In genomic region chr11:18329196-18329870, GRCh38 we compare ENCODE assay signal across 9 cellular contexts. TPM values are rescaled to one million over a fixed set of nuclear protein-coding genes. Genes with fewer than 3 reads are reported as not detected.
A peak's percentile ranks its signal among the peaks of the same experiment; 100 is the strongest.
DNase-seq lines count a peak whose midpoint lies in the region; ATAC-seq, FAIRE-seq and TF ChIP-seq lines count a peak whose summit lies in the region.
"Had no signal": no experiment of that assay in that cellular context is flagged by ENCODE, and none has a peak within 500 bp of the region (broad histone marks: within the 10 kb centered on the region; RNA-seq: fewer than 3 reads in every experiment).

No MANE protein-coding gene starts in this region.

- H3K4me3 ChIP-seq in HepG2 (replicated peaks in 1 of 3; ENCODE audit: insufficient read depth in 1 of 3, low read depth in 2 of 3, low read length in 3 of 3) (no peak overlapping the region), right lobe of liver (no peak overlapping the region), left lung (no peak overlapping the region)

- CTCF ChIA-PET in HepG2 (lab: Yijun Ruan, JAX; ENCODE audit: low intra/inter-chr PET ratio, low total read pairs), result interaction anchor here (0.5 kb wide), 1 partner anchor 158 kb away, joined by 3 read pairs; no protein-coding TSS in a partner anchor

- H3K27me3 ChIP-seq in HepG2 (ENCODE audit: control insufficient read depth in 1 of 2, insufficient read depth in 2 of 2, low read length in 2 of 2), result no peaks in the 10 kb centered on the region
- H3K27me3 ChIP-seq in right lobe of liver, result no peaks in the 10 kb centered on the region
- no peaks in the 10 kb centered on the region for H3K27me3 ChIP-seq in left lung

- DNase-seq in HepG2 (ENCODE audit: low spot score) (no peak), right lobe of liver (no peak), amniotic epithelial cell (ENCODE audit: low read depth) (peak; percentile 37), left lung (no peak), posterior vena cava (ENCODE audit: low spot score) (no peak), SKM-1 (lab: John Stamatoyannopoulos, UW; ENCODE audit: unreplicated experiment) (no peak)
- DNase-seq in effector CD4-positive, alpha-beta T cell, result no peak
- DNase-seq: NCI-H526 treated with DMSO at 0.1 percent for 48 hours had no signal

- BruUV-seq in HepG2 (replicated peaks; lab: Mats Ljungman, UMichigan), result no TSS peak

- H3K9ac ChIP-seq in HepG2 (ENCODE audit: insufficient read depth, low read depth, low read length), result no peak overlapping the region

- H3K36me3 ChIP-seq in HepG2 (replicated peaks in 1 of 2; ENCODE audit: control insufficient read depth in 1 of 2, insufficient read depth in 2 of 2, low read length in 2 of 2) (peaks cover 11 to 59% of the 10 kb centered on the region in 2 experiments), right lobe of liver (peaks cover 4 to 48% (median 14%) of the 10 kb centered on the region in 4 donors), left lung (peaks cover 0 to 86% of the 10 kb centered on the region in 2 donors)

- ATAC-seq in HepG2 (no peak), right lobe of liver (no peak), HG03342 (IDR thresholded peaks at IDR 0.05; ENCODE audit: unreplicated experiment) (peak; percentile 76), left lung (no peak)

- WGBS in HepG2 (ENCODE audit: low lambda C conversion rate), result 93% methylated on average over 5 of the region's 5 CpGs
- WGBS in right lobe of liver (ENCODE audit: insufficient coverage, low coverage, low lambda C conversion rate, missing lambda C conversion rate), result 75% methylated on average over 3 of the region's 5 CpGs

- TF ChIP-seq RAD21 in HepG2 (CRISPR knock-in tag; IDR thresholded peaks at IDR 0.05), result no peak

- TF ChIP-seq EP300 in HepG2 (IDR thresholded peaks at IDR 0.05; ENCODE audit: low read depth in 2 of 2, low read length in 2 of 2) (no peak), HepG2 (CRISPR knock-in tag; IDR thresholded peaks at IDR 0.05; ENCODE audit: borderline replicate concordance) (no peak)

- POLR2A ChIA-PET in HepG2 (lab: Yijun Ruan, JAX), result no interaction called here

- no peak for TF ChIP-seq CTCF in HepG2 (CRISPR knock-in tag; IDR thresholded peaks at IDR 0.05)
- TF ChIP-seq CTCF in right lobe of liver (IDR thresholded peaks at IDR 0.05), result no peak
- TF ChIP-seq CTCF in left lung (IDR thresholded peaks at IDR 0.05), result no peak

- no peak overlapping the region for H3K4me2 ChIP-seq in HepG2 (ENCODE audit: low read depth, low read length)

- H3K9me3 ChIP-seq in HepG2 (ENCODE audit: low read length), result no peaks in the 10 kb centered on the region
- no peaks in the 10 kb centered on the region for H3K9me3 ChIP-seq in right lobe of liver
- no peaks in the 10 kb centered on the region for H3K9me3 ChIP-seq in left lung

- H3K4me1 ChIP-seq in HepG2 (ENCODE audit: insufficient read depth, low read length), result peaks cover 20% of the 10 kb centered on the region
- H3K4me1 ChIP-seq in right lobe of liver, result peaks cover 0 to 9% (median 4%) of the 10 kb centered on the region in 4 donors
- peaks cover 0 to 40% of the 10 kb centered on the region in 2 donors for H3K4me1 ChIP-seq in left lung

- peaks cover 36% of the 10 kb centered on the region for H3K79me2 ChIP-seq in HepG2 (ENCODE audit: insufficient read depth, low read length)

- TF ChIP-seq POLR2A in HepG2 (IDR thresholded peaks at IDR 0.05; ENCODE audit: insufficient read depth in 1 of 2, low read depth in 2 of 2, low read length in 2 of 2) (no peak), right lobe of liver (IDR thresholded peaks at IDR 0.05) (no peak)

- intact Hi-C loops in HepG2 (cut with micrococcal nuclease; ENCODE audit: unreplicated experiment), result loop anchor here (10.0 kb wide), 1 partner anchor 95 kb away; the partner anchor contains the start of gene SAA4
- intact Hi-C loops in right lobe of liver (cut with DNase I), result no loop called here
- intact Hi-C loops in left lung (cut with DNase I), result no loop called here
- intact Hi-C loops in posterior vena cava (cut with DNase I), result loop anchor here (10.0 kb wide), 2 partner anchors 65 to 75 kb away; partner anchors contain the start of gene LDHA (in 1 of the 2)

- no peak overlapping the region for H2AFZ ChIP-seq in HepG2 (ENCODE audit: low read length)

- in situ Hi-C loops in HepG2 (cut with HindIII; ENCODE audit: extremely low pct_ligation_motif_present, low pct_unique_long_range_greater_than_20kb), result no loop called here

- H4K20me1 ChIP-seq in HepG2 (ENCODE audit: insufficient read depth, low read length), result no peaks in the 10 kb centered on the region

- H3K27ac ChIP-seq in HepG2 (ENCODE audit: extremely low read length, insufficient read depth, low read length) (no peak overlapping the region), right lobe of liver (no peak overlapping the region), left lung (no peak overlapping the region)

- no peak for FAIRE-seq in HepG2 (lab: Jason Lieb, UNC)

TF ChIP-seq in HepG2, 621 proteins besides CTCF, POLR2A, EP300 and RAD21 (continues in another document):
- TF ChIP-seq, protein P1, sequence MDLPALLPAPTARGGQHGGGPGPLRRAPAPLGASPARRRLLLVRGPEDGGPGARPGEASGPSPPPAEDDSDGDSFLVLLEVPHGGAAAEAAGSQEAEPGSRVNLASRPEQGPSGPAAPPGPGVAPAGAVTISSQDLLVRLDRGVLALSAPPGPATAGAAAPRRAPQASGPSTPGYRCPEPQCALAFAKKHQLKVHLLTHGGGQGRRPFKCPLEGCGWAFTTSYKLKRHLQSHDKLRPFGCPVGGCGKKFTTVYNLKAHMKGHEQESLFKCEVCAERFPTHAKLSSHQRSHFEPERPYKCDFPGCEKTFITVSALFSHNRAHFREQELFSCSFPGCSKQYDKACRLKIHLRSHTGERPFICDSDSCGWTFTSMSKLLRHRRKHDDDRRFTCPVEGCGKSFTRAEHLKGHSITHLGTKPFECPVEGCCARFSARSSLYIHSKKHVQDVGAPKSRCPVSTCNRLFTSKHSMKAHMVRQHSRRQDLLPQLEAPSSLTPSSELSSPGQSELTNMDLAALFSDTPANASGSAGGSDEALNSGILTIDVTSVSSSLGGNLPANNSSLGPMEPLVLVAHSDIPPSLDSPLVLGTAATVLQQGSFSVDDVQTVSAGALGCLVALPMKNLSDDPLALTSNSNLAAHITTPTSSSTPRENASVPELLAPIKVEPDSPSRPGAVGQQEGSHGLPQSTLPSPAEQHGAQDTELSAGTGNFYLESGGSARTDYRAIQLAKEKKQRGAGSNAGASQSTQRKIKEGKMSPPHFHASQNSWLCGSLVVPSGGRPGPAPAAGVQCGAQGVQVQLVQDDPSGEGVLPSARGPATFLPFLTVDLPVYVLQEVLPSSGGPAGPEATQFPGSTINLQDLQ (CRISPR knock-in tag; IDR thresholded peaks at IDR 0.05), result no peak

RNA-seq across cellular contexts. Expression of gene GTF2H1, which starts 7.0 kb away (rescaled TPM):
- total RNA-seq in HepG2 (2016; rRNA removed; fragmentation: Illumina TruSeq; extraction: Trizol) (51.4 and 70.0 TPM in 2 replicates), right lobe of liver (10 to 100 TPM; 13.3 to 30.7 (median 19.7) TPM), left lung (10 to 100 TPM; 30.6 to 41.3 TPM), posterior vena cava (10 to 100 TPM; 38.6 to 39.1 TPM)
- total RNA-seq in HepG2 (2016; cell fraction: cytosol; rRNA removed; fragmentation: Illumina TruSeq; extraction: Trizol; ENCODE audit: low read depth), result 24.3 and 28.5 TPM in 2 replicates
- total RNA-seq in HepG2 (2016; cell fraction: insoluble cytoplasmic fraction; rRNA removed; fragmentation: Illumina TruSeq; extraction: Trizol), result 53.4 and 70.2 TPM in 2 replicates
- 63.4 and 70.5 TPM in 2 replicates for total RNA-seq in HepG2 (2016; cell fraction: membrane; rRNA removed; fragmentation: Illumina TruSeq; extraction: Trizol)
- total RNA-seq in HepG2 (2016; cell fraction: nucleus; rRNA removed; fragmentation: Illumina TruSeq; extraction: Trizol), result 52.8 and 54.3 TPM in 2 replicates
- 15.2 and 15.7 TPM in 2 replicates for polyA plus RNA-seq in HepG2 (2011; rRNA removed)
- polyA plus RNA-seq in HepG2 (2011; cell fraction: cytosol; rRNA removed), result 10.9 and 14.0 TPM in 2 replicates
- 20.3 and 21.9 TPM in 2 replicates for polyA plus RNA-seq in HepG2 (2011; cell fraction: nucleus; rRNA removed)
- polyA plus RNA-seq in HepG2 (2012), result 19.7 and 20.8 TPM in 2 replicates
- 22.7 and 27.3 TPM in 2 replicates for polyA plus RNA-seq in HepG2 (2016; cell fraction: cytosol; fragmentation: Illumina TruSeq; extraction: Trizol; ENCODE audit: low read depth)
- polyA plus RNA-seq in HepG2 (2016; cell fraction: insoluble cytoplasmic fraction; fragmentation: Illumina TruSeq; extraction: Trizol; ENCODE audit: low read depth), result 54.8 and 62.0 TPM in 2 replicates
- 46.8 and 48.1 TPM in 2 replicates for polyA plus RNA-seq in HepG2 (2016; cell fraction: membrane; fragmentation: Illumina TruSeq; extraction: Trizol; ENCODE audit: low read depth)
- 55.9 and 61.0 TPM in 2 replicates for polyA plus RNA-seq in HepG2 (2016; cell fraction: nucleus; fragmentation: Illumina TruSeq; extraction: Trizol; ENCODE audit: insufficient read depth, low read depth)
- polyA minus RNA-seq in HepG2 (2011; rRNA and poly(A)+ RNA removed; ENCODE audit: low replicate concordance), result 23.7 and 34.5 TPM in 2 replicates
- 13.5 and 14.6 TPM in 2 replicates for polyA minus RNA-seq in HepG2 (2011; cell fraction: cytosol; rRNA and poly(A)+ RNA removed)
- 60.9 and 80.8 TPM in 2 replicates for polyA minus RNA-seq in HepG2 (2011; cell fraction: nucleus; rRNA and poly(A)+ RNA removed)

RNA-seq across cellular contexts. Expression of gene HPS5, which starts 7.4 kb away (rescaled TPM):
- total RNA-seq in HepG2 (2016; rRNA removed; fragmentation: Illumina TruSeq; extraction: Trizol) (25.5 and 31.8 TPM in 2 replicates), right lobe of liver (10 to 100 TPM; 20.2 to 87.0 (median 41.7) TPM), left lung (10 to 100 TPM; 23.8 to 25.3 TPM), posterior vena cava (10 to 100 TPM; 12.8 to 16.4 TPM)
- total RNA-seq in HepG2 (2016; cell fraction: cytosol; rRNA removed; fragmentation: Illumina TruSeq; extraction: Trizol; ENCODE audit: low read depth), result 47.8 and 51.9 TPM in 2 replicates
- total RNA-seq in HepG2 (2016; cell fraction: insoluble cytoplasmic fraction; rRNA removed; fragmentation: Illumina TruSeq; extraction: Trizol), result 26.3 and 30.4 TPM in 2 replicates
- total RNA-seq in HepG2 (2016; cell fraction: membrane; rRNA removed; fragmentation: Illumina TruSeq; extraction: Trizol), result 17.3 and 17.7 TPM in 2 replicates
- 22.2 and 26.2 TPM in 2 replicates for total RNA-seq in HepG2 (2016; cell fraction: nucleus; rRNA removed; fragmentation: Illumina TruSeq; extraction: Trizol)
- 5.4 and 6.6 TPM in 2 replicates for polyA plus RNA-seq in HepG2 (2011; rRNA removed)
- 3.2 and 5.1 TPM in 2 replicates for polyA plus RNA-seq in HepG2 (2011; cell fraction: cytosol; rRNA removed)
- 3.4 and 5.9 TPM in 2 replicates for polyA plus RNA-seq in HepG2 (2011; cell fraction: nucleus; rRNA removed)
- 7.5 and 8.1 TPM in 2 replicates for polyA plus RNA-seq in HepG2 (2012)
- 0.69 and 1.3 TPM in 2 replicates for polyA plus RNA-seq in HepG2 (2016; cell fraction: cytosol; fragmentation: Illumina TruSeq; extraction: Trizol; ENCODE audit: low read depth)
- polyA plus RNA-seq in HepG2 (2016; cell fraction: insoluble cytoplasmic fraction; fragmentation: Illumina TruSeq; extraction: Trizol; ENCODE audit: low read depth), result 15.8 and 18.0 TPM in 2 replicates
- polyA plus RNA-seq in HepG2 (2016; cell fraction: membrane; fragmentation: Illumina TruSeq; extraction: Trizol; ENCODE audit: low read depth), result 2.1 and 2.4 TPM in 2 replicates
- 19.1 and 25.2 TPM in 2 replicates for polyA plus RNA-seq in HepG2 (2016; cell fraction: nucleus; fragmentation: Illumina TruSeq; extraction: Trizol; ENCODE audit: insufficient read depth, low read depth)
- 11.2 and 33.6 TPM in 2 replicates for polyA minus RNA-seq in HepG2 (2011; rRNA and poly(A)+ RNA removed; ENCODE audit: low replicate concordance)
- polyA minus RNA-seq in HepG2 (2011; cell fraction: cytosol; rRNA and poly(A)+ RNA removed), result 7.5 and 7.9 TPM in 2 replicates
- polyA minus RNA-seq in HepG2 (2011; cell fraction: nucleus; rRNA and poly(A)+ RNA removed), result 18.0 and 23.0 TPM in 2 replicates

Comparison
In these comparisons a context has a peak if more than half of its experiments do, and no peak if none do; other contexts are left out.
1. intact Hi-C loops: an anchor here in HepG2 (10.0 kb wide) and posterior vena cava (10.0 kb wide); none called in right lobe of liver and left lung.